9 cellular contexts compared by ENCODE assay signal in genomic region chr12:96198970-96199369, GRCh38. TPM values are rescaled to one million over a fixed set of nuclear protein-coding genes. Genes with fewer than 3 reads are reported as not detected.
A peak's percentile ranks its signal among the peaks of the same experiment; 100 is the strongest.
DNase-seq lines count a peak whose midpoint lies in the region; ATAC-seq, FAIRE-seq and TF ChIP-seq lines count a peak whose summit lies in the region.
"Had no signal": no experiment of that assay in that cellular context is flagged by ENCODE, and none has a peak within 500 bp of the region (broad histone marks: within the 10 kb centered on the region; RNA-seq: fewer than 3 reads in every experiment).

No MANE protein-coding gene starts in this region.

- H3K4me3 ChIP-seq in PC-3 (ENCODE audit: low read length): peak overlapping the region; percentile 48
- no peak overlapping the region for H3K4me3 ChIP-seq in colonic mucosa
- H3K4me3 ChIP-seq in smooth muscle cell: no peak overlapping the region
- no peak overlapping the region for H3K4me3 ChIP-seq in H7 (ENCODE audit: insufficient read depth, low read depth, low read length)

- ATAC-seq in PC-3 (peak; percentile 33), HG02588 (IDR thresholded peaks at IDR 0.05; ENCODE audit: unreplicated experiment) (no peak), left ventricle myocardium superior (no peak)

- peak overlapping the region; percentile 80 for H3K9ac ChIP-seq in PC-3 (ENCODE audit: low read length)
- H3K9ac ChIP-seq in colonic mucosa (ENCODE audit: low read depth in 2 of 2, low read length in 2 of 2): no peak overlapping the region
- peak overlapping the region; percentile 97 for H3K9ac ChIP-seq in smooth muscle cell (ENCODE audit: low read depth)

- H3K36me3 ChIP-seq in PC-3 (ENCODE audit: low read depth, low read length) (no peaks in the 10 kb centered on the region), colonic mucosa (no peaks in the 10 kb centered on the region), smooth muscle cell (ENCODE audit: low read depth) (no peaks in the 10 kb centered on the region), H7 (replicated peaks; ENCODE audit: control insufficient read depth, insufficient read depth, low read length) (no peaks in the 10 kb centered on the region)

- H3K79me2 ChIP-seq in PC-3 (ENCODE audit: low read length) (peaks cover 78% of the 10 kb centered on the region), smooth muscle cell (ENCODE audit: low read depth) (peaks cover 76% of the 10 kb centered on the region)

- H3K9me3 ChIP-seq in PC-3 (ENCODE audit: low read length) (no peaks in the 10 kb centered on the region), colonic mucosa (no peaks in the 10 kb centered on the region), smooth muscle cell (replicated peaks; ENCODE audit: low read depth) (no peaks in the 10 kb centered on the region)

- POLR2A ChIA-PET in PC-3 (lab: Charles Lee; ENCODE audit: unreplicated experiment): no interaction called here

- H3K27me3 ChIP-seq in PC-3 (ENCODE audit: low read length) (no peaks in the 10 kb centered on the region), colonic mucosa (no peaks in the 10 kb centered on the region), smooth muscle cell (ENCODE audit: low read depth) (no peaks in the 10 kb centered on the region), H7 (ENCODE audit: control insufficient read depth, insufficient read depth, low read length) (no peaks in the 10 kb centered on the region)

- H2AFZ ChIP-seq in PC-3 (ENCODE audit: low read length) (no peak overlapping the region), smooth muscle cell (ENCODE audit: low read depth) (no peak overlapping the region)

- peak overlapping the region; percentile 80 for H3K4me2 ChIP-seq in PC-3 (ENCODE audit: low read length)
- H3K4me2 ChIP-seq in smooth muscle cell: peak overlapping the region; percentile 89

- H4K20me1 ChIP-seq in PC-3 (ENCODE audit: low read length) (no peaks in the 10 kb centered on the region), smooth muscle cell (ENCODE audit: low read depth) (peaks cover 52% of the 10 kb centered on the region)

- peaks cover 40% of the 10 kb centered on the region for H3K4me1 ChIP-seq in PC-3 (ENCODE audit: insufficient read depth, low read length)
- H3K4me1 ChIP-seq in colonic mucosa: no peaks in the 10 kb centered on the region
- H3K4me1 ChIP-seq in smooth muscle cell (ENCODE audit: low read depth): peaks cover 27% of the 10 kb centered on the region

- TSS peak; percentile 6 for BruUV-seq in PC-3 (replicated peaks; lab: Mats Ljungman, UMichigan)

- no peaks in the 10 kb centered on the region for H3K9me2 ChIP-seq in PC-3 (replicated peaks; ENCODE audit: low read length)

- DNase-seq in GM12891 (ENCODE audit: insufficient read length, low spot score): no peak
- DNase-seq in PC-3: peak; percentile 94
- no peak for DNase-seq in colonic mucosa
- DNase-seq in smooth muscle cell (lab: John Stamatoyannopoulos, UW; ENCODE audit: unreplicated experiment): no peak
- DNase-seq in H7: no peak
- no peak for DNase-seq in HTR-8/SVneo (ENCODE audit: insufficient read length, low spot score)
- no peak for DNase-seq in left ventricle myocardium superior
- DNase-seq: stimulated activated CD4-positive, alpha-beta T cell treated with anti-CD3 and anti-CD28 coated beads, Interleukin-15, amount 100 ng/mL, for 24 hours had no signal

- TF ChIP-seq CTCF in PC-3 (conservative IDR thresholded peaks at IDR 0.05; ENCODE audit: low read depth, low read length): no peak
- TF ChIP-seq CTCF in colonic mucosa (IDR thresholded peaks at IDR 0.05): no peak
- TF ChIP-seq CTCF in smooth muscle cell (IDR thresholded peaks at IDR 0.05; ENCODE audit: borderline replicate concordance, insufficient read depth, poor library complexity, severe bottlenecking): no peak

- intact Hi-C loops in PC-3 (cut with micrococcal nuclease): loop anchor here (2.0 to 5.0 kb wide), 3 partner anchors 16 to 152 kb away; no protein-coding TSS in a partner anchor
- intact Hi-C loops in colonic mucosa (cut with DNase I): no loop called here
- intact Hi-C loops in left ventricle myocardium superior (cut with micrococcal nuclease): no loop called here

- peak overlapping the region; percentile 98 for H3K27ac ChIP-seq in PC-3 (ENCODE audit: low read length)
- peak overlapping the region; percentile 39 for H3K27ac ChIP-seq in colonic mucosa
- H3K27ac ChIP-seq in smooth muscle cell (ENCODE audit: low read depth): peak overlapping the region; percentile 99

- no peak for TF ChIP-seq POLR2A in GM12891 (IDR thresholded peaks at IDR 0.05; ENCODE audit: low read depth, low read length)

- FAIRE-seq in GM12891 (lab: Jason Lieb, UNC) (peak; percentile 69), HTR-8/SVneo (lab: Jason Lieb, UNC) (no peak)

- H3F3A ChIP-seq in PC-3 (ENCODE audit: low read length, unreplicated experiment) (peaks cover 27% of the 10 kb centered on the region), smooth muscle cell (ENCODE audit: low read depth) (peaks cover 29% of the 10 kb centered on the region)

- CTCF ChIA-PET in PC-3 (lab: Charles Lee): interaction anchor here (1.0 kb wide), 1 partner anchor 11 kb away, joined by 4 read pairs; no protein-coding TSS in a partner anchor

TF ChIP-seq in GM12891, 5 proteins besides CTCF, POLR2A, EP300 and RAD21:
- no peak for TF ChIP-seq TAF1 (IDR thresholded peaks at IDR 0.05; ENCODE audit: low read depth, low read length)
- no peak for TF ChIP-seq PAX5 (IDR thresholded peaks at IDR 0.05; ENCODE audit: insufficient read depth, low read length, severe bottlenecking)
- TF ChIP-seq POU2F2 (IDR thresholded peaks at IDR 0.05; ENCODE audit: low read depth, low read length): no peak
- no peak for TF ChIP-seq POLR2AphosphoS5 (IDR thresholded peaks at IDR 0.05; ENCODE audit: low read depth, low read length)

RNA-seq across cellular contexts. Expression of gene ELK3, which starts 4.8 kb away (rescaled TPM):
- 0.65 TPM for polyA plus RNA-seq in GM12891 (2012; ENCODE audit: low read depth, missing spikeins)
- 16.2 and 16.9 TPM in 2 replicates for total RNA-seq in PC-3 (2014; rRNA removed)
- total RNA-seq in colonic mucosa: 10 to 100 TPM in 1 of 2 donors, 1 to 10 TPM in 1; 8.5 to 10.8 TPM
- total RNA-seq in smooth muscle cell: 44.3 and 45.6 TPM in 2 replicates
- polyA plus RNA-seq in smooth muscle cell: 36.8 and 43.1 TPM in 2 replicates
- 23.8 and 27.6 TPM in 2 replicates for total RNA-seq in H7 (2014; rRNA removed; shearing (Covaris generic))
- total RNA-seq in left ventricle myocardium superior: 21.1 TPM

Comparison
In these comparisons a context has a peak if more than half of its experiments do, and no peak if none do; other contexts are left out.
1. H3K27ac ChIP-seq: peak in every context shown above with its lines; median percentile 99 in smooth muscle cell; 98 in PC-3; 39 in colonic mucosa.
2. H3K9ac ChIP-seq: peak in PC-3 (single experiment) and smooth muscle cell (single experiment); none in colonic mucosa (0 of 2).